In the genomic region with DNA sequence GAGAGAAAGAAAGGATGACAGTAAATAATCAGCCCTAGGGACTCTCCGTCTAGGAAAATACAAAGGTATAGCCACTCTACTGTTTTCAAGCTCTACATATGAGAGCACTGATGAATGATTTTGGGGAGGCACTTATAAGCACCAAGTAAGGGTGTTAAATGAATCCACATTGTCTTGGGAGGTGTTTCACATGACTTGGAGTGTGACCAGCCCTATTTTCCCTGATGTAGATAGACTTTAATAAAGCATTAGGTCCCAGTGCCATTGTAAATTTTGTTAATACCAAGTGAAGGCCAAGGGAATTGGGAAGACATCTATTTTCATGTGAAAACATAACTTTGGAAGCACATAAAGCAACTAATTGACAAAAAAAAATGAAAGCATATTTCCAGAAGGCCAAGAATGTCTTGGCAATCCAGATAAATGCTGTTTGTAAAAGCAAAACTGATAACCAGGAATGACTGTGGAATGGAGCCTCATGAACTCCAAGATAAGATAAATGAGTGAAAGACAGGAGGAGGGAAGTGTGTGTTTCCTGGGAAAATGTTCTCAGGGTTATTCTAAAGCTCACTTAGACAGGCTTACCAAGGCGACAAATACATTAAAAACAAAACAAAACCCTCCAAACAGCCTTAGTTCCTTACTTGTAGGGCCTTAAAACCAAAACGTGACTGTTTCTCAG, we compare ENCODE assay signal across 1 cellular context.
TF ChIP-seq lines count a peak whose summit lies in the region.

No MANE protein-coding gene starts in this region.

TF ChIP-seq in HepG2, 621 proteins besides CTCF, POLR2A, EP300 and RAD21:
- TF ChIP-seq, protein P1, sequence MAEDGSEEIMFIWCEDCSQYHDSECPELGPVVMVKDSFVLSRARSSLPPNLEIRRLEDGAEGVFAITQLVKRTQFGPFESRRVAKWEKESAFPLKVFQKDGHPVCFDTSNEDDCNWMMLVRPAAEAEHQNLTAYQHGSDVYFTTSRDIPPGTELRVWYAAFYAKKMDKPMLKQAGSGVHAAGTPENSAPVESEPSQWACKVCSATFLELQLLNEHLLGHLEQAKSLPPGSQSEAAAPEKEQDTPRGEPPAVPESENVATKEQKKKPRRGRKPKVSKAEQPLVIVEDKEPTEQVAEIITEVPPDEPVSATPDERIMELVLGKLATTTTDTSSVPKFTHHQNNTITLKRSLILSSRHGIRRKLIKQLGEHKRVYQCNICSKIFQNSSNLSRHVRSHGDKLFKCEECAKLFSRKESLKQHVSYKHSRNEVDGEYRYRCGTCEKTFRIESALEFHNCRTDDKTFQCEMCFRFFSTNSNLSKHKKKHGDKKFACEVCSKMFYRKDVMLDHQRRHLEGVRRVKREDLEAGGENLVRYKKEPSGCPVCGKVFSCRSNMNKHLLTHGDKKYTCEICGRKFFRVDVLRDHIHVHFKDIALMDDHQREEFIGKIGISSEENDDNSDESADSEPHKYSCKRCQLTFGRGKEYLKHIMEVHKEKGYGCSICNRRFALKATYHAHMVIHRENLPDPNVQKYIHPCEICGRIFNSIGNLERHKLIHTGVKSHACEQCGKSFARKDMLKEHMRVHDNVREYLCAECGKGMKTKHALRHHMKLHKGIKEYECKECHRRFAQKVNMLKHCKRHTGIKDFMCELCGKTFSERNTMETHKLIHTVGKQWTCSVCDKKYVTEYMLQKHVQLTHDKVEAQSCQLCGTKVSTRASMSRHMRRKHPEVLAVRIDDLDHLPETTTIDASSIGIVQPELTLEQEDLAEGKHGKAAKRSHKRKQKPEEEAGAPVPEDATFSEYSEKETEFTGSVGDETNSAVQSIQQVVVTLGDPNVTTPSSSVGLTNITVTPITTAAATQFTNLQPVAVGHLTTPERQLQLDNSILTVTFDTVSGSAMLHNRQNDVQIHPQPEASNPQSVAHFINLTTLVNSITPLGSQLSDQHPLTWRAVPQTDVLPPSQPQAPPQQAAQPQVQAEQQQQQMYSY (CRISPR knock-in tag; IDR thresholded peaks at IDR 0.05) = peak; percentile 41; the same call in 1 of the 2 replicates
- TF ChIP-seq ZNF670 (CRISPR knock-in tag; IDR thresholded peaks at IDR 0.05; ENCODE audit: borderline replicate concordance) = no peak
- TF ChIP-seq, protein P2, sequence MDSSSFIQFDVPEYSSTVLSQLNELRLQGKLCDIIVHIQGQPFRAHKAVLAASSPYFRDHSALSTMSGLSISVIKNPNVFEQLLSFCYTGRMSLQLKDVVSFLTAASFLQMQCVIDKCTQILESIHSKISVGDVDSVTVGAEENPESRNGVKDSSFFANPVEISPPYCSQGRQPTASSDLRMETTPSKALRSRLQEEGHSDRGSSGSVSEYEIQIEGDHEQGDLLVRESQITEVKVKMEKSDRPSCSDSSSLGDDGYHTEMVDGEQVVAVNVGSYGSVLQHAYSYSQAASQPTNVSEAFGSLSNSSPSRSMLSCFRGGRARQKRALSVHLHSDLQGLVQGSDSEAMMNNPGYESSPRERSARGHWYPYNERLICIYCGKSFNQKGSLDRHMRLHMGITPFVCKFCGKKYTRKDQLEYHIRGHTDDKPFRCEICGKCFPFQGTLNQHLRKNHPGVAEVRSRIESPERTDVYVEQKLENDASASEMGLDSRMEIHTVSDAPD (CRISPR knock-in tag; IDR thresholded peaks at IDR 0.05) = 0 out of 2 replicates have a peak, but pooled peaks have one; percentile 29
